Comparison of ENCODE assay signal across 8 cellular contexts in the genomic region with DNA sequence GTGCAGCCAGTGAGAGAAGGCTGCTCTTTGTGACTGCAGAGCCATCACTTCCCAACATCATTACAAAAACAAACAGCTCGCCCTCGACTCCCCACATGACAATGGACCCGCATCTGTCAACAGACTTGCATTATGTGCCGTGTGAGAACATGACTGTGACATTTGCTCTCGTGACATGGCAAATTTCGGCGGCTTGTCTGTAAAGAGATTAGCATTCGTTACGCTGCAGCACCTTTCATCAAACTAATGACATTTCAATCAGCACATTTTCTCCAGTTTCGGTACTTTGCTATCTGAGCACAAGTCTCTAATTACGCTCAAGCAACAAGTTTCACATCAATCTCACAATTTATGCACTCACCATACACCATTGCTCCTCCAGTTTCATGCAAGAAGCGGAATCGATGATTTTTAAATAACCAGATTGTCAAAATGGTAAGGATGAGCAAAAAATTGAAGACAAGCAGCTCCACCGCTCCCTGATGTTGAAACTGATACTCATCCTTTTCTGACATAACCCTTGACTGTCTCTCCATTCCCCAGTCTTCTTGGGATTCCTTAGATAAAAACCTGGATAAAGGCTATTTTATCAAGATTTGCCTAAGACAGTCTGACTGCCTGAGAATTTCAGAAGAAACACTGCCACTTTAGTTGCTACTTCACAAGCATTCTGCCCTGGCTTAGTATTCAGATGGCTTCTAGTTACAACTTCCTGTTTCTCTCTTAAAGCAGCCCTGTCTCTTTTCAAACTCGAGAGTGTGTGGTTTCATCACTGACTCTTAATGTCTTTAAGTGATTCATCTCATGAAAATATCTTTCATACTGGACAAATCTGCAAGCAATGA. TPM values are rescaled to one million over a fixed set of nuclear protein-coding genes. Genes with fewer than 3 reads are reported as not detected.
DNase-seq lines count a peak whose midpoint lies in the region; ATAC-seq and TF ChIP-seq lines count a peak whose summit lies in the region.

SLC9A9 (minus strand) TSS at position 682 of the 845 bp plus-strand sequence; CDS start at position 536, 146 bp downstream.

- peak; percentile 49 for DNase-seq in AG09319 (ENCODE audit: extremely low read depth, low read depth)
- DNase-seq in NCI-H460 (ENCODE audit: extremely low read depth, low read depth): peak; percentile 18
- peak; percentile 57 for DNase-seq in activated CD4-positive, alpha-beta memory T cell treated with anti-CD3 and anti-CD28 coated beads for 36 hours
- DNase-seq in epithelial cell of proximal tubule (ENCODE audit: low read depth): no peak
- peak; percentile 37 for DNase-seq in middle frontal gyrus (ENCODE audit: extremely low spot score, low spot score)
- DNase-seq in testis: peak; percentile 62

- H3K36me3 ChIP-seq in testis (ENCODE audit: low read depth, missing control alignments): no peaks in the 10 kb centered on the region

- peak within 1 kb of the TSS; percentile 90 for H3K27ac Mint-ChIP-seq in activated CD4-positive, alpha-beta memory T cell treated with anti-CD3 and anti-CD28 coated beads for 36 hours

- no peaks in the 10 kb centered on the region for H3K27me3 Mint-ChIP-seq in activated CD4-positive, alpha-beta memory T cell treated with anti-CD3 and anti-CD28 coated beads for 36 hours

- 0 to 1% methylated on average over 15 of the region's 15 CpGs for WGBS in testis, 2 donors

- no peaks in the 10 kb centered on the region for H3K36me3 Mint-ChIP-seq in activated CD4-positive, alpha-beta memory T cell treated with anti-CD3 and anti-CD28 coated beads for 36 hours

- POLR2A ChIA-PET in activated CD4-positive, alpha-beta memory T cell treated with anti-CD3 and anti-CD28 coated beads for 36 hours (lab: Charles Lee): interaction anchor here (1.4 to 3.1 kb wide), 2 partner anchors 23 to 124 kb away, joined by 5 to 21 read pairs; partner anchors contain the start of gene DIPK2A

- peaks cover 10% of the 10 kb centered on the region for H3K4me1 ChIP-seq in testis

- intact Hi-C loops in activated CD4-positive, alpha-beta memory T cell treated with anti-CD3 and anti-CD28 coated beads for 36 hours (cut with micrococcal nuclease): loop anchor here (1.0 to 5.0 kb wide), 7 partner anchors 13 to 676 kb away; partner anchors contain the start of gene DIPK2A
- intact Hi-C loops in testis (cut with DNase I; ENCODE audit: low total_unique reads): no loop called here

- no peaks in the 10 kb centered on the region for H3K9me3 Mint-ChIP-seq in activated CD4-positive, alpha-beta memory T cell treated with anti-CD3 and anti-CD28 coated beads for 36 hours

- H3K27ac ChIP-seq in testis: no peak within 1 kb of the TSS

- TF ChIP-seq CTCF in AG09319 (IDR thresholded peaks at IDR 0.05; ENCODE audit: low read depth, low read length): no peak
- no peak for TF ChIP-seq CTCF in epithelial cell of proximal tubule (conservative IDR thresholded peaks at IDR 0.05; ENCODE audit: low read depth, low read length)
- no peak for TF ChIP-seq CTCF in testis (IDR thresholded peaks at IDR 0.05)

- peak within 1 kb of the TSS; percentile 92 for H3K4me3 Mint-ChIP-seq in activated CD4-positive, alpha-beta memory T cell treated with anti-CD3 and anti-CD28 coated beads for 36 hours

- H3K4me3 ChIP-seq in epithelial cell of proximal tubule (ENCODE audit: low read depth, low read length) (peak within 1 kb of the TSS; percentile 66), testis (peak within 1 kb of the TSS; percentile 45 to 67)

- CTCF ChIA-PET in activated CD4-positive, alpha-beta memory T cell treated with anti-CD3 and anti-CD28 coated beads for 36 hours (lab: Charles Lee): interaction anchor here (1.4 to 1.7 kb wide), 2 partner anchors 16 to 124 kb away, joined by 3 to 6 read pairs; partner anchors contain the start of gene DIPK2A

- H3K4me1 Mint-ChIP-seq in activated CD4-positive, alpha-beta memory T cell treated with anti-CD3 and anti-CD28 coated beads for 36 hours (ENCODE audit: low read depth): peaks cover 52% of the 10 kb centered on the region

- no peak for TF ChIP-seq POLR2A in testis (IDR thresholded peaks at IDR 0.05)

- no peaks in the 10 kb centered on the region for H3K27me3 ChIP-seq in testis

- no peaks in the 10 kb centered on the region for H3K9me3 ChIP-seq in testis

- ATAC-seq in GM18517 (IDR thresholded peaks at IDR 0.05; ENCODE audit: unreplicated experiment) (peak; percentile 91), HG02938 (IDR thresholded peaks at IDR 0.05; ENCODE audit: unreplicated experiment) (peak; percentile 93)

RNA-seq across cellular contexts. Expression of gene SLC9A9, which starts in this region (rescaled TPM):
- 1.1 and 2.5 TPM in 2 replicates for total RNA-seq in NCI-H460 (2014; rRNA removed; shearing (Covaris generic))
- polyA plus RNA-seq in NCI-H460 (2014; cell fraction: nucleus; rRNA removed): 0.56 and 0.92 TPM in 2 replicates
- 1 to 10 TPM; 1.3 to 1.6 TPM for total RNA-seq in activated CD4-positive, alpha-beta memory T cell treated with anti-CD3 and anti-CD28 coated beads for 36 hours
- total RNA-seq in epithelial cell of proximal tubule: 0.17 and 0.80 TPM in 2 replicates
- 1 to 10 TPM; 2.7 to 6.6 TPM for total RNA-seq in testis
- 4.3 TPM for polyA plus RNA-seq in testis (ENCODE audit: insufficient read depth, low read depth, low replicate concordance)
